15 cellular contexts compared by ENCODE assay signal in the genomic region with DNA sequence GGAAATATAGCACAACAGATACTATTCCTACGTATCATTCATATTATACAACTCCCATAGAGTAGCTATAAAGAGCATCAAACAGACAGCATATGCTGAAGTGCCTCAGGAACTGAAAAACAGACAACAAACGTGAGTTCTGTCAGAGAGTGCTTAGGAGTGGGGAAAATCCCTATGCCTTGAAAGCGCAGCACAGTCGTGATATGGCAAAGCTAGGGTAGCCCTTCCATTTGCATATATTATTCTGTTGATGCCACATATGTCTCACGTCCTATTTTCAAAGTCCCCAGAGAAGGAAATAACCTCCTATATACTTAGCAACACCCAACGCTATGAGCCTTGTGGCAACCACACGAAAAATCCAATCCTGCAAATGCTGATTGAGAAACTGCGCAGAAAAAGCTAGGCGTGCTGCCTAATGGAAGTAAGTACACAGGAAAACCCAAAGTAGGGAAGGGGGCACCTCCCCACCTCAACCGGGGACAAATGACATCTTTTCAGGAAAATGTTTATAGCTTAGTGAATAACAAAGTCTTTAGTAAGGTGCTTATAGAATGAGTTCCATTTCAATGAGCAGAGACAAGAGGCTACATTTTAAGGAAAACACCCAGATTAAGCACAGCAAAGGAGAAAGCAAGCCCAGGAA.
DNase-seq lines count a peak whose midpoint lies in the region; ATAC-seq and TF ChIP-seq lines count a peak whose summit lies in the region.
"Had no signal": no experiment of that assay in that cellular context is flagged by ENCODE, and none has a peak within 500 bp of the region (broad histone marks: within the 10 kb centered on the region; RNA-seq: fewer than 3 reads in every experiment).

No MANE protein-coding gene starts in this region.

- POLR2A ChIA-PET in GM10248 (lab: Yijun Ruan, JAX) = no interaction called here

- no peak for DNase-seq in SW 1271 (lab: John Stamatoyannopoulos, UW)
- no peak for DNase-seq in stimulated activated naive CD4-positive, alpha-beta T cell treated with Interleukin-2 at 50 U/mL for 16 hours (lab: John Stamatoyannopoulos, UW)
- no peak for DNase-seq in GM10266 (ENCODE audit: extremely low spot score)
- no peak for DNase-seq in GM10248 (ENCODE audit: extremely low spot score)
- DNase-seq: anterior cingulate cortex, dorsolateral prefrontal cortex, IMR-90, NCI-H1417 treated with DMSO at 0.1 percent for 48 hours, NCI-H524 treated with DMSO at 0.1 percent for 48 hours, psoas muscle had no signal

- CTCF ChIA-PET in GM10248 (lab: Yijun Ruan, JAX) = interaction anchor here (1.4 to 1.6 kb wide), 3 partner anchors 10 to 29 kb away, joined by 3 to 6 read pairs (median 5); no protein-coding TSS in a partner anchor

- peak; percentile 64 for ATAC-seq in GM18498 (IDR thresholded peaks at IDR 0.05; ENCODE audit: unreplicated experiment)
- ATAC-seq in GM19395 (IDR thresholded peaks at IDR 0.05; ENCODE audit: unreplicated experiment) = peak; percentile 62
- ATAC-seq in HG02759 (IDR thresholded peaks at IDR 0.05; ENCODE audit: unreplicated experiment) = peak; percentile 57
- ATAC-seq in HG03521 (IDR thresholded peaks at IDR 0.05; ENCODE audit: unreplicated experiment) = peak; percentile 50
- ATAC-seq: psoas muscle, Right ventricle myocardium inferior had no signal

- TF ChIP-seq CTCF in GM10266 (IDR thresholded peaks at IDR 0.05; ENCODE audit: control insufficient read depth, insufficient read depth, low read depth, missing control alignments) (no peak), GM10248 (IDR thresholded peaks at IDR 0.05; ENCODE audit: control extremely low read depth, extremely low read depth, low read depth, missing control alignments) (no peak)
